8 cellular contexts compared by ENCODE assay signal in the genomic region with DNA sequence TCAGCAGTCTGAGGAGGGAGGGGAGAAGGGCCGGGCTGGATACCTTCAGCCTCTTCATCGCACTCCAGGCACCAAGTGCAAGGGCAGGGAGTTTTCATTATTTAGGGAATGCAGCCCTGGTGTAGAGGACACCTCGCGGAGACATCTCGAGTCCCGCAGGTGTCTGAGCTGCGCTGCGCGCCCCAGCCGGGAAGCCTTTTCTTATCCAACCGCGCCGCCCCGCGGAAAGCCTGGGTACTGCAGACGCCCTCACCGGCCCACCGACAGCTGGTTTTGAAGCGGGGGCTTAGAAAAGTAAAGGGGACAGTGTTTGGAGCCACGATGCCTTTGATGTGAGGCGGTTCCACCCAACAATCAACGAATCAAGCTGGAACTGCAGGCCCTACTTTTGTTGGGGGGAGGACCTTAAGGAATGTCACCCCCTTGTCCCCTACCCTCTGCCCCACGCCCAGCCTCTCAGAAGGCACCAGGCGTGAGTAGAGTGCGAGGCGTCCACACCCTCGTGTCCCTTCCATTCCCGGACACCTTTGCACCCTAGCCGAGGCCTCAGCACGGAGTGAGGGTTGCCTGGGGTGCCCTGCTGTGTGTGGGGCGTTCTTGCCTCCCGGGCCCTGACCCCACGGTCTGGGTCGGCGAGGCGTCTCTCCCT.
DNase-seq lines count a peak whose midpoint lies in the region; ATAC-seq and TF ChIP-seq lines count a peak whose summit lies in the region.

No MANE protein-coding gene starts in this region.

- H3K9me3 ChIP-seq in MM.1S (replicated peaks; ENCODE audit: insufficient read depth, low read length) = no peaks in the 10 kb centered on the region

- H4K20me1 ChIP-seq in MM.1S (ENCODE audit: insufficient read depth, low read length) = no peaks in the 10 kb centered on the region

- H3K4me2 ChIP-seq in MM.1S (ENCODE audit: low read depth, low read length) = peak overlapping the region; percentile 98

- H3K27ac ChIP-seq in MM.1S (ENCODE audit: low read length) (no peak overlapping the region), VCaP (peak overlapping the region; percentile 82), brain microvascular endothelial cell (no peak overlapping the region)

- H3F3A ChIP-seq in MM.1S (ENCODE audit: insufficient read depth, low read length) = peaks cover 10% of the 10 kb centered on the region; the same call in 1 of the 2 replicates

- no peak for ATAC-seq in GM21528 (IDR thresholded peaks at IDR 0.05; ENCODE audit: low FRiP score, unreplicated experiment)

- no peak overlapping the region for H3K9ac ChIP-seq in MM.1S (ENCODE audit: low read length)

- H3K27me3 ChIP-seq in MM.1S (replicated peaks; ENCODE audit: insufficient read depth, low read length) (peaks cover 39% of the 10 kb centered on the region), brain microvascular endothelial cell (replicated peaks) (peaks cover 37% of the 10 kb centered on the region)

- H3K79me2 ChIP-seq in MM.1S (ENCODE audit: low read length) = no peaks in the 10 kb centered on the region

- H3K4me1 ChIP-seq in MM.1S (ENCODE audit: low read length) = peaks cover 25% of the 10 kb centered on the region

- H3K4me3 ChIP-seq in MM.1S (ENCODE audit: low read length) (peak overlapping the region; percentile 65), brain microvascular endothelial cell (ENCODE audit: low read depth, low read length) (peak overlapping the region; percentile 41)

- in situ Hi-C loops in brain microvascular endothelial cell (cut with HindIII; ENCODE audit: low pct_ligation_motif_present, low sequenced_read_pairs) = no loop called here

- peak; percentile 10 for DNase-seq in NCI-H1694 treated with DMSO at 0.1 percent for 48 hours (lab: John Stamatoyannopoulos, UW)
- DNase-seq in NCI-H1694 (lab: John Stamatoyannopoulos, UW) = no peak
- DNase-seq in MM.1S = peak; percentile 54
- DNase-seq in brain microvascular endothelial cell = peak; percentile 29
- peak; percentile 89 for DNase-seq in iPS-NIHi11 (ENCODE audit: low spot score)
- peak; percentile 88 for DNase-seq in stimulated activated CD4-positive, alpha-beta T cell treated with anti-CD3 and anti-CD28 coated beads, Interleukin-15, amount 100 ng/mL, for 24 hours

- no peaks in the 10 kb centered on the region for H3K9me2 ChIP-seq in MM.1S (replicated peaks; ENCODE audit: insufficient read depth, low read length)

- peak; percentile 95 for TF ChIP-seq CTCF in MM.1S (IDR thresholded peaks at IDR 0.05; ENCODE audit: low read length)
- peak; percentile 96 for TF ChIP-seq CTCF in VCaP (conservative IDR thresholded peaks at IDR 0.05)
- peak; percentile 96 for TF ChIP-seq CTCF in brain microvascular endothelial cell (IDR thresholded peaks at IDR 0.05; ENCODE audit: low read depth, low read length, missing control alignments)

- H2AFZ ChIP-seq in MM.1S (ENCODE audit: low read length) = peak overlapping the region; percentile 82

- H3K36me3 ChIP-seq in MM.1S (replicated peaks; ENCODE audit: insufficient read depth, low read length) (no peaks in the 10 kb centered on the region), brain microvascular endothelial cell (replicated peaks) (no peaks in the 10 kb centered on the region)
